ENCODE assay signal across 12 cellular contexts in genomic region chr1:215704089-215704860, GRCh38.
A peak's percentile ranks its signal among the peaks of the same experiment; 100 is the strongest.
DNase-seq lines count a peak whose midpoint lies in the region; ATAC-seq and TF ChIP-seq lines count a peak whose summit lies in the region.
"Had no signal": no experiment of that assay in that cellular context is flagged by ENCODE, and none has a peak within 500 bp of the region (broad histone marks: within the 10 kb centered on the region; RNA-seq: fewer than 3 reads in every experiment).

No MANE protein-coding gene starts in this region.

- H3K4me3 ChIP-seq in fibroblast of lung (replicated peaks in 1 of 4; ENCODE audit: control extremely low read depth in 1 of 4, insufficient read depth in 1 of 4, low read depth in 3 of 4, low read length in 4 of 4) = no peak overlapping the region

- no peak overlapping the region for H3K27ac ChIP-seq in fibroblast of lung (ENCODE audit: insufficient read depth, low read length)

- no peak overlapping the region for H3K9ac ChIP-seq in fibroblast of lung (ENCODE audit: insufficient read depth, low read length)

- H3K79me2 ChIP-seq in fibroblast of lung (ENCODE audit: control insufficient read depth, insufficient read depth, low read length) = no peaks in the 10 kb centered on the region

- H3K4me2 ChIP-seq in fibroblast of lung (ENCODE audit: extremely low read depth, insufficient read depth, low read length) = no peak overlapping the region

- no peak overlapping the region for H2AFZ ChIP-seq in fibroblast of lung (ENCODE audit: low read length)

- H3K9me3 ChIP-seq in fibroblast of lung (ENCODE audit: control insufficient read depth, insufficient read depth, low read depth, low read length) = no peaks in the 10 kb centered on the region

- ATAC-seq in HG03460 (IDR thresholded peaks at IDR 0.05; ENCODE audit: unreplicated experiment) = no peak
- no peak for ATAC-seq in GM19397 (IDR thresholded peaks at IDR 0.05; ENCODE audit: unreplicated experiment)
- no peak for ATAC-seq in GM21528 (IDR thresholded peaks at IDR 0.05; ENCODE audit: low FRiP score, unreplicated experiment)
- ATAC-seq: CD8-positive, alpha-beta T cell had no signal

- no peak for TF ChIP-seq CTCF in fibroblast of lung (conservative IDR thresholded peaks at IDR 0.05 in 1 of 2, IDR thresholded peaks at IDR 0.05 in 1 of 2; ENCODE audit: low read depth in 1 of 2, low read length in 2 of 2)

- DNase-seq in ELR (ENCODE audit: low read depth) (peak; percentile 40), HCEC 1CT (peak; percentile 59), MV-4-11 (lab: John Stamatoyannopoulos, UW) (peak; percentile 84), fibroblast of lung (ENCODE audit: low read depth in 2 of 2) (peak; percentile 6 to 55), NCI-H1417 treated with DMSO at 0.1 percent for 48 hours (lab: John Stamatoyannopoulos, UW) (no peak)
- DNase-seq: activated CD4-positive, alpha-beta T cell treated with anti-CD3 and anti-CD28 coated beads, Interleukin-2, amount 50 U/mL, for 4 hours; CD8-positive, alpha-beta T cell; NCI-H524 treated with DMSO at 0.1 percent for 48 hours; SW 1271 had no signal

- no peaks in the 10 kb centered on the region for H4K20me1 ChIP-seq in fibroblast of lung (ENCODE audit: control insufficient read depth, extremely low read depth, insufficient read depth, low read length)

- H3K27me3 ChIP-seq in fibroblast of lung (ENCODE audit: control insufficient read depth, insufficient read depth, low read length) = no peaks in the 10 kb centered on the region

- no peaks in the 10 kb centered on the region for H3K36me3 ChIP-seq in fibroblast of lung (ENCODE audit: control insufficient read depth, insufficient read depth, low read length)

- no peaks in the 10 kb centered on the region for H3K4me1 ChIP-seq in fibroblast of lung (ENCODE audit: control insufficient read depth, extremely low read depth, insufficient read depth, low read length)
